Comparison of ENCODE assay signal across 14 cellular contexts in the genomic region with DNA sequence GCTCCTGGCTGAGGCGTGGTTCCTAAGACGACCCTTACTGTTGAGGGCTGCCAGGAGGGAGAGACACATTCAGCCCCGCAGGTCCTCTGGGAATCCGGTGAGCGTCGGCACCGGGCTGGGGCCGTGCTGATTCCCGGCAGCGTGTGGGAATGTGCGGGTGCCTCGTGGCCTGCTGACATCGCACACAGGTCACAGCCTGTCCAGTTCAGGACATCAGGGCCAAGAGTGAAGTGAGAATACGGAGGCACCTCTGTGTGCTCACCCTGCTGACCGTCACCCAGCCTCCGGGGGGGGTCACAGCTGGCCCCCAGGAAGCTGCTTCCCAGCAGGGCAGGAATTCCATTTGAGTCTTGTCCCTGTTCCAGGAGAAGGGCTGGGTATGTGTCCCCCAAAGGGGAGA. TPM values are rescaled to one million over a fixed set of nuclear protein-coding genes. Genes with fewer than 3 reads are reported as not detected.
DNase-seq lines count a peak whose midpoint lies in the region; ATAC-seq and TF ChIP-seq lines count a peak whose summit lies in the region.
"Had no signal": no experiment of that assay in that cellular context is flagged by ENCODE, and none has a peak within 500 bp of the region (broad histone marks: within the 10 kb centered on the region; RNA-seq: fewer than 3 reads in every experiment).

No MANE protein-coding gene starts in this region.

- no peak overlapping the region for H2AK5ac ChIP-seq in neuronal stem cell (ENCODE audit: low read depth, low read length)

- H3K36me3 Mint-ChIP-seq in endothelial cell (ENCODE audit: low read depth, unreplicated experiment) = peaks cover 60% of the 10 kb centered on the region
- peaks cover 28% of the 10 kb centered on the region for H3K36me3 Mint-ChIP-seq in activated CD8-positive, alpha-beta T cell treated with anti-CD3 and anti-CD28 coated beads for 36 hours (ENCODE audit: low read depth)

- H3K4me3 Mint-ChIP-seq in endothelial cell (ENCODE audit: unreplicated experiment) = no peak overlapping the region
- H3K4me3 Mint-ChIP-seq in activated CD8-positive, alpha-beta T cell treated with anti-CD3 and anti-CD28 coated beads for 36 hours = no peak overlapping the region

- POLR2A ChIA-PET in activated CD8-positive, alpha-beta T cell treated with anti-CD3 and anti-CD28 coated beads for 36 hours (lab: Charles Lee) = no interaction called here

- ATAC-seq in heart right ventricle (peak in 6 of 8 donors; percentile 10 to 51 (median 40)), upper lobe of left lung (ENCODE audit: low FRiP score in 2 of 2) (peak; percentile 6 to 9)
- ATAC-seq in activated CD8-positive, alpha-beta T cell treated with anti-CD3 and anti-CD28 coated beads for 36 hours = no peak

- H2BK5ac ChIP-seq in neuronal stem cell (ENCODE audit: low read length) = no peak overlapping the region

- no peak overlapping the region for H2BK12ac ChIP-seq in neuronal stem cell (ENCODE audit: low read length)

- H3K23ac ChIP-seq in neuronal stem cell (ENCODE audit: low read depth, low read length, poor library complexity) = peak overlapping the region; percentile 52

- peak overlapping the region; percentile 75 for H3K27ac ChIP-seq in angular gyrus (ENCODE audit: low read depth, low read length)
- peak overlapping the region; percentile 22 to 84 (median 74) for H3K27ac ChIP-seq in heart right ventricle
- H3K27ac ChIP-seq in neuronal stem cell (replicated peaks; ENCODE audit: low read length) = no peak overlapping the region
- peak overlapping the region; percentile 74 to 84 (median 77) for H3K27ac ChIP-seq in upper lobe of left lung

- H3K27me3 ChIP-seq in heart right ventricle (no peaks in the 10 kb centered on the region), neuronal stem cell (ENCODE audit: control insufficient read depth in 3 of 3, insufficient read depth in 3 of 3, low read depth in 1 of 3, low read length in 3 of 3) (no peaks in the 10 kb centered on the region), upper lobe of left lung (no peaks in the 10 kb centered on the region), HAP-1 (ENCODE audit: low read depth) (no peaks in the 10 kb centered on the region)

- H3K4me3 ChIP-seq in heart right ventricle = no peak overlapping the region
- no peak overlapping the region for H3K4me3 ChIP-seq in neuronal stem cell (ENCODE audit: low read length in 2 of 2)
- no peak overlapping the region for H3K4me3 ChIP-seq in upper lobe of left lung
- H3K4me3 ChIP-seq in HAP-1 = no peak overlapping the region

- peak in 2 of 4 donors; percentile 45 to 88 for TF ChIP-seq EP300 in upper lobe of left lung (IDR thresholded peaks at IDR 0.05)

- no peak overlapping the region for H2BK15ac ChIP-seq in neuronal stem cell (ENCODE audit: low read length)

- H3K14ac ChIP-seq in neuronal stem cell (ENCODE audit: low read length) = peak overlapping the region; percentile 50

- intact Hi-C loops in heart right ventricle (cut with DNase I) = loop anchor here in 3 of 10 donors (5.0 to 10.0 kb wide), 2 partner anchors 101 to 103 kb away; no protein-coding TSS in a partner anchor
- intact Hi-C loops in activated CD8-positive, alpha-beta T cell treated with anti-CD3 and anti-CD28 coated beads for 36 hours (cut with micrococcal nuclease) = no loop called here

- H3K4me1 ChIP-seq in heart right ventricle (peaks cover 16 to 60% (median 33%) of the 10 kb centered on the region in 9 donors), neuronal stem cell (ENCODE audit: control insufficient read depth in 2 of 2, insufficient read depth in 1 of 2, low read depth in 1 of 2, low read length in 2 of 2) (no peaks in the 10 kb centered on the region), upper lobe of left lung (peaks cover 0 to 30% (median 18%) of the 10 kb centered on the region in 4 donors), HAP-1 (no peaks in the 10 kb centered on the region)

- H3K4me1 Mint-ChIP-seq in endothelial cell (ENCODE audit: unreplicated experiment) = peaks cover 24% of the 10 kb centered on the region
- H3K4me1 Mint-ChIP-seq in activated CD8-positive, alpha-beta T cell treated with anti-CD3 and anti-CD28 coated beads for 36 hours (ENCODE audit: low read depth) = peaks cover 18% of the 10 kb centered on the region

- no peaks in the 10 kb centered on the region for H3K79me1 ChIP-seq in neuronal stem cell (ENCODE audit: low read depth, low read length)

- H2BK120ac ChIP-seq in neuronal stem cell (ENCODE audit: low read depth, low read length) = no peak overlapping the region

- H4K8ac ChIP-seq in neuronal stem cell (ENCODE audit: low read depth, low read length) = no peak overlapping the region

- no peak overlapping the region for H4K91ac ChIP-seq in neuronal stem cell (ENCODE audit: low read depth, low read length, poor library complexity)

- TF ChIP-seq POLR2A in upper lobe of left lung (IDR thresholded peaks at IDR 0.05) (no peak), erythroblast (IDR thresholded peaks at IDR 0.05; ENCODE audit: low read length) (no peak)

- H3K9ac ChIP-seq in neuronal stem cell (ENCODE audit: low read depth, low read length, poor library complexity) = no peak overlapping the region

- DNase-seq in heart right ventricle = no peak
- no peak for DNase-seq in neuronal stem cell (ENCODE audit: low spot score)
- DNase-seq in upper lobe of left lung = peak in 1 of 2 donors; percentile 76
- DNase-seq in endothelial cell (ENCODE audit: low spot score) = no peak
- no peak for DNase-seq in HAP-1 (ENCODE audit: low spot score in 2 of 2)
- no peak for DNase-seq in activated CD8-positive, alpha-beta T cell treated with anti-CD3 and anti-CD28 coated beads for 36 hours
- no peak for DNase-seq in erythroblast (lab: John Stamatoyannopoulos, UW)
- DNase-seq: activated CD4-positive, CD25-positive, alpha-beta regulatory T cell treated with anti-CD3 and anti-CD28 coated beads, Interleukin-2, amount 50 U/mL, for 72 hours; activated T-cell treated with anti-CD3 and anti-CD28 coated beads, Interleukin-2, amount 50 U/mL, for 72 hours; CD8-positive, alpha-beta memory T cell; NCI-H146; stimulated activated naive CD4-positive, alpha-beta T cell had no signal

- CTCF ChIA-PET in activated CD8-positive, alpha-beta T cell treated with anti-CD3 and anti-CD28 coated beads for 36 hours (lab: Charles Lee) = interaction anchor here (1.6 kb wide), 1 partner anchor 526 kb away, joined by 3 read pairs; no protein-coding TSS in a partner anchor

- peaks cover 11% of the 10 kb centered on the region for H3K27me3 Mint-ChIP-seq in endothelial cell (ENCODE audit: unreplicated experiment)
- H3K27me3 Mint-ChIP-seq in activated CD8-positive, alpha-beta T cell treated with anti-CD3 and anti-CD28 coated beads for 36 hours = no peaks in the 10 kb centered on the region

- H3K36me3 ChIP-seq in heart right ventricle = peaks cover 0 to 73% (median 27%) of the 10 kb centered on the region in 9 donors
- peaks cover 39 to 98% of the 10 kb centered on the region in 2 donors for H3K36me3 ChIP-seq in neuronal stem cell (replicated peaks in 1 of 2; ENCODE audit: control insufficient read depth in 2 of 2, insufficient read depth in 2 of 2, low read length in 2 of 2)
- H3K36me3 ChIP-seq in upper lobe of left lung = peaks cover 9 to 70% (median 45%) of the 10 kb centered on the region in 4 donors
- H3K36me3 ChIP-seq in HAP-1 (replicated peaks) = peaks cover 37% of the 10 kb centered on the region

- H2AFZ ChIP-seq in neuronal stem cell (ENCODE audit: low read length) = no peak overlapping the region

- 63 to 68% methylated on average over 16 of the region's 16 CpGs for WGBS in heart right ventricle, 2 donors
- WGBS in neuronal stem cell (ENCODE audit: extremely low coverage in 2 of 2, insufficient read length in 2 of 2, insufficient replicate concordance in 1 of 2), 2 donors = no CpG with 5 or more reads among the region's 16 CpGs
- 78 to 87% methylated on average over 3 to 16 of the region's 16 CpGs for WGBS in upper lobe of left lung, 2 donors

- H3K18ac ChIP-seq in neuronal stem cell (ENCODE audit: low read length) = no peak overlapping the region

- in situ Hi-C loops in HAP-1 (cut with MboI; ENCODE audit: low sequenced_read_pairs) = no loop called here

- no peak overlapping the region for H3K27ac Mint-ChIP-seq in endothelial cell (ENCODE audit: unreplicated experiment)
- H3K27ac Mint-ChIP-seq in activated CD8-positive, alpha-beta T cell treated with anti-CD3 and anti-CD28 coated beads for 36 hours = no peak overlapping the region
- H3K27ac Mint-ChIP-seq: activated T-cell treated with anti-CD3 and anti-CD28 coated beads, Interleukin-2, amount 50 U/mL, for 72 hours had no signal

- H3K9me3 ChIP-seq in heart right ventricle (no peaks in the 10 kb centered on the region), neuronal stem cell (replicated peaks in 1 of 2; ENCODE audit: control insufficient read depth in 2 of 2, insufficient read depth in 1 of 2, low read depth in 1 of 2, low read length in 2 of 2) (no peaks in the 10 kb centered on the region), upper lobe of left lung (no peaks in the 10 kb centered on the region), HAP-1 (no peaks in the 10 kb centered on the region)

- TF ChIP-seq CTCF in heart right ventricle (IDR thresholded peaks at IDR 0.05) (no peak), upper lobe of left lung (IDR thresholded peaks at IDR 0.05) (no peak), endothelial cell (IDR thresholded peaks at IDR 0.05; ENCODE audit: unreplicated experiment) (no peak)
- TF ChIP-seq CTCF in activated CD8-positive, alpha-beta T cell treated with anti-CD3 and anti-CD28 coated beads for 36 hours (IDR thresholded peaks at IDR 0.05) = no peak

- H3K4ac ChIP-seq in neuronal stem cell (ENCODE audit: low read length) = no peak overlapping the region

- no peaks in the 10 kb centered on the region for H3K9me3 Mint-ChIP-seq in endothelial cell (ENCODE audit: unreplicated experiment)
- H3K9me3 Mint-ChIP-seq in activated CD8-positive, alpha-beta T cell treated with anti-CD3 and anti-CD28 coated beads for 36 hours = no peaks in the 10 kb centered on the region
- H3K9me3 Mint-ChIP-seq: activated T-cell treated with anti-CD3 and anti-CD28 coated beads, Interleukin-2, amount 50 U/mL, for 72 hours; CD8-positive, alpha-beta memory T cell had no signal

- H3K4me2 ChIP-seq in neuronal stem cell (ENCODE audit: insufficient read depth, low read length, poor library complexity, severe bottlenecking) = no peak overlapping the region

RNA-seq across cellular contexts. Expression of gene PGPEP1L, which starts 53.6 kb away (rescaled TPM):
- total RNA-seq in heart right ventricle = 1 to 10 TPM in 7 of 10 donors, under 1 TPM in 3; 0.52 to 5.6 (median 1.3) TPM
- 1 to 10 TPM in 1 of 2 donors, under 1 TPM in 1; 0.22 to 4.2 TPM for polyA plus RNA-seq in heart right ventricle
- not detected for polyA plus RNA-seq in neuronal stem cell (2013, experiment 1 of 2)
- not detected for polyA plus RNA-seq in neuronal stem cell (2013, experiment 2 of 2)
- total RNA-seq in upper lobe of left lung = not detected
- not detected for total RNA-seq in endothelial cell (ENCODE audit: unreplicated experiment)
- not detected for total RNA-seq in activated CD8-positive, alpha-beta T cell treated with anti-CD3 and anti-CD28 coated beads for 36 hours
- total RNA-seq: activated T-cell treated with anti-CD3 and anti-CD28 coated beads, Interleukin-2, amount 50 U/mL, for 72 hours; bronchial epithelial cell; CD8-positive, alpha-beta memory T cell had no signal
- polyA plus RNA-seq: CD8-positive, alpha-beta memory T cell had no signal
